12 cellular contexts compared by ENCODE assay signal in genomic region chr3:32882603-32883025, GRCh38.
DNase-seq lines count a peak whose midpoint lies in the region; ATAC-seq and TF ChIP-seq lines count a peak whose summit lies in the region.
"Had no signal": no experiment of that assay in that cellular context is flagged by ENCODE, and none has a peak within 500 bp of the region (broad histone marks: within the 10 kb centered on the region; RNA-seq: fewer than 3 reads in every experiment).

No MANE protein-coding gene starts in this region.

- H3K9me3 ChIP-seq in CD4-positive, alpha-beta T cell (ENCODE audit: control insufficient read depth, low read length): no peaks in the 10 kb centered on the region
- no peaks in the 10 kb centered on the region for H3K9me3 ChIP-seq in WERI-Rb-1 (ENCODE audit: severe bottlenecking)
- H3K9me3 ChIP-seq: breast epithelium had no signal

- no peaks in the 10 kb centered on the region for H3K36me3 Mint-ChIP-seq in CD4-positive, alpha-beta T cell (ENCODE audit: low read depth)
- H3K36me3 Mint-ChIP-seq: naive B cell had no signal

- H3K27ac Mint-ChIP-seq in CD4-positive, alpha-beta T cell: peak overlapping the region; percentile 0
- H3K27ac Mint-ChIP-seq: naive B cell had no signal

- intact Hi-C loops in CD4-positive, alpha-beta T cell (cut with DNase I, micrococcal nuclease): no loop called here

- CTCF ChIA-PET in CD4-positive, alpha-beta T cell (lab: Charles Lee): interaction anchor here (0.6 kb wide), 1 partner anchor 545 kb away, joined by 4 read pairs; no protein-coding TSS in a partner anchor

- no peak overlapping the region for H3K4me3 Mint-ChIP-seq in CD4-positive, alpha-beta T cell
- H3K4me3 Mint-ChIP-seq: naive B cell had no signal

- no peak for TF ChIP-seq CTCF in CD4-positive, alpha-beta T cell (IDR thresholded peaks at IDR 0.05)
- no peak for TF ChIP-seq CTCF in omental fat pad (IDR thresholded peaks at IDR 0.05)
- no peak for TF ChIP-seq CTCF in WERI-Rb-1 (IDR thresholded peaks at IDR 0.05; ENCODE audit: low read depth, low read length)

- H3K4me3 ChIP-seq in WERI-Rb-1 (ENCODE audit: low read depth, low read length): no peak overlapping the region
- H3K4me3 ChIP-seq: breast epithelium had no signal

- H3K27me3 Mint-ChIP-seq in CD4-positive, alpha-beta T cell: no peaks in the 10 kb centered on the region
- H3K27me3 Mint-ChIP-seq: naive B cell had no signal

- no peaks in the 10 kb centered on the region for H3K27me3 ChIP-seq in CD4-positive, alpha-beta T cell (ENCODE audit: control insufficient read depth, insufficient read depth, low read length)
- no peaks in the 10 kb centered on the region for H3K27me3 ChIP-seq in WERI-Rb-1 (ENCODE audit: insufficient read depth, low read depth, severe bottlenecking)

- no peak overlapping the region for H3K27ac ChIP-seq in CD4-positive, alpha-beta T cell (ENCODE audit: low read depth, low read length)
- H3K27ac ChIP-seq in WERI-Rb-1: no peak overlapping the region
- H3K27ac ChIP-seq: breast epithelium had no signal

- no peak for DNase-seq in CD4-positive, alpha-beta T cell
- DNase-seq in omental fat pad (ENCODE audit: low spot score): no peak
- no peak for DNase-seq in WERI-Rb-1
- no peak for DNase-seq in HuH-7 (ENCODE audit: low spot score)
- no peak for DNase-seq in NCI-H187 treated with DMSO at 0.1 percent for 48 hours (lab: John Stamatoyannopoulos, UW)
- DNase-seq: C1 segment of cervical spinal cord, H7, naive B cell had no signal

- no peaks in the 10 kb centered on the region for H3K36me3 ChIP-seq in WERI-Rb-1
- H3K36me3 ChIP-seq: breast epithelium had no signal

- POLR2A ChIA-PET in CD4-positive, alpha-beta T cell (lab: Charles Lee): no interaction called here

- peaks cover 15% of the 10 kb centered on the region for H3K4me1 Mint-ChIP-seq in CD4-positive, alpha-beta T cell (ENCODE audit: low read depth)
- H3K4me1 Mint-ChIP-seq: naive B cell had no signal

- H3K9me3 Mint-ChIP-seq in CD4-positive, alpha-beta T cell: no peaks in the 10 kb centered on the region
- H3K9me3 Mint-ChIP-seq: naive B cell had no signal

- ATAC-seq in CD4-positive, alpha-beta T cell (ENCODE audit: poor library complexity): peak; percentile 49
- peak; percentile 83 for ATAC-seq in GM18873 (IDR thresholded peaks at IDR 0.05; ENCODE audit: low FRiP score, unreplicated experiment)
- ATAC-seq in HG02610 (IDR thresholded peaks at IDR 0.05; ENCODE audit: unreplicated experiment): peak; percentile 97
- ATAC-seq in HG03558 (IDR thresholded peaks at IDR 0.05; ENCODE audit: extremely low read depth, unreplicated experiment): peak; percentile 79
- ATAC-seq in omental fat pad (ENCODE audit: low FRiP score): no peak
